8 cellular contexts compared by ENCODE assay signal in genomic region chr7:10412426-10413019, GRCh38.
A peak's percentile ranks its signal among the peaks of the same experiment; 100 is the strongest.
DNase-seq lines count a peak whose midpoint lies in the region; ATAC-seq and TF ChIP-seq lines count a peak whose summit lies in the region.

No MANE protein-coding gene starts in this region.

- ATAC-seq in GM18520 (IDR thresholded peaks at IDR 0.05; ENCODE audit: unreplicated experiment), result peak; percentile 68
- peak; percentile 90 for ATAC-seq in HG03066 (IDR thresholded peaks at IDR 0.05; ENCODE audit: low read depth, unreplicated experiment)

- DNase-seq in COLO668 (lab: John Stamatoyannopoulos, UW; ENCODE audit: unreplicated experiment) (peak; percentile 31), NCI-H2171 treated with DMSO at 0.1 percent for 48 hours (lab: John Stamatoyannopoulos, UW) (peak; percentile 57), astrocyte of the cerebellum (ENCODE audit: low read depth) (peak; percentile 23), kidney tubule cell (ENCODE audit: low spot score) (peak; percentile 49)
- no peak for DNase-seq in activated CD8-positive, alpha-beta memory T cell treated with anti-CD3 and anti-CD28 coated beads for 24 hours
- no peak for DNase-seq in stimulated activated CD4-positive, alpha-beta T cell treated with anti-CD3 and anti-CD28 coated beads, Interleukin-2, amount 100 ng/mL, for 24 hours

- no peak overlapping the region for H3K4me3 ChIP-seq in astrocyte of the cerebellum (ENCODE audit: low read depth, low read length)

- peak; percentile 68 for TF ChIP-seq CTCF in astrocyte of the cerebellum (IDR thresholded peaks at IDR 0.05; ENCODE audit: low read depth, low read length, missing control alignments)

- in situ Hi-C loops in astrocyte of the cerebellum (cut with HindIII; ENCODE audit: low sequenced_read_pairs), result no loop called here

Comparison
In these comparisons a context has a peak if more than half of its experiments do, and no peak if none do; other contexts are left out.
1. DNase-seq: peak in COLO668 (single experiment), NCI-H2171 treated with DMSO at 0.1 percent for 48 hours (single experiment), astrocyte of the cerebellum (single experiment) and kidney tubule cell (single experiment); none in activated CD8-positive, alpha-beta memory T cell treated with anti-CD3 and anti-CD28 coated beads for 24 hours (single experiment) and stimulated activated CD4-positive, alpha-beta T cell treated with anti-CD3 and anti-CD28 coated beads, Interleukin-2, amount 100 ng/mL, for 24 hours (0 of 2).